ENCODE assay signal across 8 cellular contexts in the genomic region with DNA sequence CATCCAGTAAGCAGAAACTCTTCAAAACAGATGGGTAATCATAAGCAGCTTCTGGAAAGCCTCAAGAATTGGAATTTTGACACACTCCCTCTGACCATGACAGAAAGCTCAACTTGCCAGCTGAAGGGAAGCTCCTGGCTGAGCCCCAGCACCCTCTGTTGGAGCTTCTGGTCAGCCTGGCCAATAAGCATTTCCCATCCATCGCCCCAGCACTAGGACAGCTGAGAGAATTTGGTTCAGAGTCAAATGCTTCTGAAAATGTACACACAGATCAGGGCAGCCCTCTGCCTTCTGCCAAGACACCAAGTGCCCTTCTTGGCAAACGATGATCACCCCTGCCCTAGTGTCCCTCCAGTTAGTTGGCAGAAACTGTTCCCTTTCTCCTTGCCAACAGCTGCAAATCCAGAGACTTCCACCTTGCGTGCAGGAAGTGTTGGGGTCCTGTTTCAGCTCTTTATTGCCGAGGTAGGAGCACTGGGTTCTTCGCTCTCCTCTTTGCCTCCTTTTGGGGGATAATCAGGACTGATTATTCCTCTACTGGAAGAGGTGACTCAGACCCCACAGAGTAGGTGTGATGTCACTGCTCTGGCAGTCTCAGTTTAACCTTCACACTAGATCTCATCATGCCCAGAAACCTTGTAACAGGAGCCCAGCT. TPM values are rescaled to one million over a fixed set of nuclear protein-coding genes. Genes with fewer than 3 reads are reported as not detected.
DNase-seq lines count a peak whose midpoint lies in the region; ATAC-seq and TF ChIP-seq lines count a peak whose summit lies in the region.

No MANE protein-coding gene starts in this region.

- H3K9me3 Mint-ChIP-seq in type B pancreatic cell (no peaks in the 10 kb centered on the region), glutamatergic neuron (ENCODE audit: unreplicated experiment) (peaks cover 3% of the 10 kb centered on the region)

- H3K27me3 Mint-ChIP-seq in type B pancreatic cell (no peaks in the 10 kb centered on the region), glutamatergic neuron (ENCODE audit: unreplicated experiment) (peaks cover 4% of the 10 kb centered on the region)

- H3K4me1 Mint-ChIP-seq in type B pancreatic cell (ENCODE audit: unreplicated experiment) (peaks cover 28% of the 10 kb centered on the region), glutamatergic neuron (ENCODE audit: low read depth, unreplicated experiment) (peaks cover 3% of the 10 kb centered on the region)

- in situ Hi-C loops in GM13976 (cut with MboI; ENCODE audit: low sequenced_read_pairs, unreplicated experiment), result no loop called here

- TF ChIP-seq CTCF in choroid plexus epithelial cell (conservative IDR thresholded peaks at IDR 0.05; ENCODE audit: low read depth, low read length), result peak; percentile 24
- TF ChIP-seq CTCF in type B pancreatic cell (conservative IDR thresholded peaks at IDR 0.05), result no peak
- TF ChIP-seq CTCF in glutamatergic neuron (IDR thresholded peaks at IDR 0.05; ENCODE audit: partially characterized antibody, unreplicated experiment), result no peak
- no peak for TF ChIP-seq CTCF in GM13976 (IDR thresholded peaks at IDR 0.05; ENCODE audit: borderline replicate concordance, control extremely low read depth, extremely low read depth, insufficient read depth, missing control alignments)

- peak overlapping the region; percentile 10 for H3K27ac Mint-ChIP-seq in type B pancreatic cell
- H3K27ac Mint-ChIP-seq in glutamatergic neuron (ENCODE audit: unreplicated experiment), result no peak overlapping the region

- H3K4me3 Mint-ChIP-seq in type B pancreatic cell (no peak overlapping the region), glutamatergic neuron (ENCODE audit: unreplicated experiment) (no peak overlapping the region)

- H3K36me3 Mint-ChIP-seq in type B pancreatic cell (peaks cover 17% of the 10 kb centered on the region), glutamatergic neuron (ENCODE audit: unreplicated experiment) (no peaks in the 10 kb centered on the region)

- no peak for ATAC-seq in GM18519 (IDR thresholded peaks at IDR 0.05; ENCODE audit: low FRiP score, unreplicated experiment)

- DNase-seq in H4 (ENCODE audit: low spot score) (peak; percentile 62), SHP77 (lab: John Stamatoyannopoulos, UW) (peak; percentile 42 to 57), choroid plexus epithelial cell (ENCODE audit: low read depth) (peak; percentile 81), lung microvascular endothelial cell (ENCODE audit: low read depth in 2 of 2) (peak; percentile 41 to 55), type B pancreatic cell (ENCODE audit: extremely low spot score, unreplicated experiment) (no peak), glutamatergic neuron (no peak), GM13976 (ENCODE audit: low spot score) (no peak)

- H3K4me3 ChIP-seq in choroid plexus epithelial cell (ENCODE audit: low read depth, low read length), result no peak overlapping the region

RNA-seq across cellular contexts. Expression of a gene that starts 11.9 kb away (rescaled TPM):
- total RNA-seq in H4 (2014; rRNA removed; shearing (Covaris generic)), result 14.5 and 15.2 TPM in 2 replicates
- total RNA-seq in lung microvascular endothelial cell, result 5.0 and 7.1 TPM in 2 replicates
- total RNA-seq in type B pancreatic cell (ENCODE audit: low replicate concordance), result 13.3 and 15.3 TPM in 2 replicates
- total RNA-seq in glutamatergic neuron (ENCODE audit: unreplicated experiment), result 6.7 TPM

RNA-seq across cellular contexts. Expression of a gene that starts 26.9 kb away (rescaled TPM):
- total RNA-seq in H4 (2014; rRNA removed; shearing (Covaris generic)), result 13.8 and 15.9 TPM in 2 replicates
- total RNA-seq in lung microvascular endothelial cell (3.3 and 4.2 TPM in 2 replicates), type B pancreatic cell (ENCODE audit: low replicate concordance) (29.7 and 40.7 TPM in 2 replicates), glutamatergic neuron (ENCODE audit: unreplicated experiment) (52.6 TPM)

Comparison
In these comparisons a context has a peak if more than half of its experiments do, and no peak if none do; other contexts are left out.
1. DNase-seq: peak in H4 (single experiment), SHP77 (2 of 2), choroid plexus epithelial cell (single experiment) and lung microvascular endothelial cell (2 of 2); none in type B pancreatic cell (single experiment), glutamatergic neuron (single experiment) and GM13976 (single experiment).